ENCODE assay signal across 19 cellular contexts in the genomic region with DNA sequence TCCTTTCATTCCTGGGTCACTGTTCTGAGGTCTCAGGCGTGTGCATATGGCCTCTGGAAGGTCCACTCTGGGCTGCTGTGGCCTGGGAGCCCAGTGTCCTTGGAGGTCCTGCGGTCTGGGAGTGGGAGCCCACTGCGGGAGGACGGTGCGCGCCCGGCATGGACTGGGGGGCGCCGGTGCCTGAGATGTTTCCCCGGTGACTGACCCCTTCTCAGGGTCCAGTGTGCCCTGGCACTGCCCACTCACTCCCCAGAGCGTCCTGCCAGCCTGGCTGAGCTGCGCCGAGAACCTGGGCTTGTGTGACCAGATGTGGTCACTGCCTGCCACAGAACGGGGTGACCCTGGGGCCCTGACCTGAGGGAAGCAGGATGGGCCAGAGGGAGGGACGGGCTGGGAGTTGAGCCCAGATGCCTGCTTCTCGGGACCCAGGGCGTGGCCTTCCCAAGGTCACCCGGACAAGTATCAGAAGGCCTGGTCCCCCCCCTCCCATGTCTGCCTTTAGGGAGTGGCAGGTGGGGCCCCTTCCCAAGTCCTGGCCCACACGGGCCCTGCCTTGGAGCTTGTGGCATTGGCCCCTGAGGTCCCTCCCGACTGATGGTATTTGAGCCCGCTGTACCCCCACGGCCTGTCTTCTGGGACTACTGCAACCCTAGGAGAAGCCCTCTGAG. TPM values are rescaled to one million over a fixed set of nuclear protein-coding genes. Genes with fewer than 3 reads are reported as not detected.
DNase-seq lines count a peak whose midpoint lies in the region; ATAC-seq, FAIRE-seq and TF ChIP-seq lines count a peak whose summit lies in the region.
"Had no signal": no experiment of that assay in that cellular context is flagged by ENCODE, and none has a peak within 500 bp of the region (broad histone marks: within the 10 kb centered on the region; RNA-seq: fewer than 3 reads in every experiment).

No MANE protein-coding gene starts in this region.

- CTCF ChIA-PET in A549 (lab: Yijun Ruan, JAX) (interaction anchor here (1.4 to 2.6 kb wide), 2 partner anchors 8 to 13 kb away, joined by 10 to 21 read pairs; a partner anchor contains a TSS), GM12878 (lab: Yijun Ruan, JAX) (no interaction called here)

- H3K9me2 ChIP-seq in GM23338 (ENCODE audit: insufficient read depth): no peaks in the 10 kb centered on the region

- BruUV-seq in GM12878 (replicated peaks; lab: Mats Ljungman, UMichigan): TSS peak; percentile 43

- peaks cover 15% of the 10 kb centered on the region for H3K4me1 Mint-ChIP-seq in GM23338

- H3F3A ChIP-seq in GM23338 (replicated peaks; ENCODE audit: low read depth): peaks cover 17% of the 10 kb centered on the region

- H3K4me3 ChIP-seq in A549 (no peak overlapping the region), GM23338 (peak overlapping the region; percentile 66), GM12878 (no peak overlapping the region), mucosa of descending colon (no peak overlapping the region)

- H3K27me3 ChIP-seq in GM23338 (ENCODE audit: insufficient read depth): no peaks in the 10 kb centered on the region
- no peaks in the 10 kb centered on the region for H3K27me3 ChIP-seq in GM12878 (replicated peaks in 1 of 2; ENCODE audit: control insufficient read depth in 2 of 2, insufficient read depth in 2 of 2, low read length in 1 of 2)
- H3K27me3 ChIP-seq: brain microvascular endothelial cell had no signal

- in situ Hi-C loops in GM12878 (cut with MboI): no loop called here

- H3K9me3 ChIP-seq in A549 (no peaks in the 10 kb centered on the region), GM12878 (replicated peaks; ENCODE audit: control insufficient read depth, insufficient read depth, low read length) (no peaks in the 10 kb centered on the region), mucosa of descending colon (no peaks in the 10 kb centered on the region)

- peaks cover 8% of the 10 kb centered on the region for H3K27me3 Mint-ChIP-seq in GM23338 (ENCODE audit: insufficient read depth, low read depth, poor library complexity)

- H3K4me2 ChIP-seq in A549: peak overlapping the region; percentile 98
- H3K4me2 ChIP-seq in GM23338: peak overlapping the region; percentile 86
- no peak overlapping the region for H3K4me2 ChIP-seq in GM12878 (ENCODE audit: control insufficient read depth, insufficient read depth)

- peak overlapping the region; percentile 72; the same call in 2 of the 3 replicates for H3K4me3 Mint-ChIP-seq in GM23338
- H3K4me3 Mint-ChIP-seq: activated CD4-positive, alpha-beta T cell treated with anti-CD3 and anti-CD28 coated beads, Interleukin-2, amount 10 ng/mL, durations not matched to agents 7 days and 5 days had no signal

- no peak for DNase-seq in A549 (ENCODE audit: low read depth in 1 of 2, low spot score in 1 of 2)
- DNase-seq in GM23338 (ENCODE audit: low spot score): no peak
- DNase-seq in GM12878 (ENCODE audit: low read depth, low spot score): no peak
- peak in 2 of 3 donors; percentile 40 to 49 for DNase-seq in mucosa of descending colon
- no peak for DNase-seq in activated naive CD4-positive, alpha-beta T cell (lab: John Stamatoyannopoulos, UW)
- DNase-seq in activated naive CD4-positive, alpha-beta T cell treated with anti-CD3 and anti-CD28 coated beads, Interleukin-2, amount 50 U/mL, for 72 hours (ENCODE audit: low spot score in 2 of 2): no peak
- DNase-seq: activated CD4-positive, alpha-beta T cell treated with anti-CD3 and anti-CD28 coated beads, Interleukin-2, amount 10 ng/mL, durations not matched to agents 7 days and 5 days; DND-41; NCI-H1417 treated with DMSO at 0.1 percent for 48 hours; NCI-H2171; NCI-H526 treated with DMSO at 0.1 percent for 48 hours; occipital lobe; SHP77; T-cell had no signal

- H3K4me1 ChIP-seq in A549 (peaks cover 24% of the 10 kb centered on the region), GM23338 (ENCODE audit: insufficient read depth) (peaks cover 11% of the 10 kb centered on the region; the same call in 1 of the 2 replicates), GM12878 (ENCODE audit: control insufficient read depth, insufficient read depth, low read length) (no peaks in the 10 kb centered on the region), mucosa of descending colon (ENCODE audit: low read depth) (peaks cover 34% of the 10 kb centered on the region)

- peaks cover 20% of the 10 kb centered on the region for H3K36me3 Mint-ChIP-seq in GM23338 (ENCODE audit: low read depth)
- H3K36me3 Mint-ChIP-seq in activated naive CD4-positive, alpha-beta T cell treated with anti-CD3 and anti-CD28 coated beads, Interleukin-2, amount 50 U/mL, for 72 hours: no peaks in the 10 kb centered on the region

- H4K20me1 ChIP-seq in GM23338 (replicated peaks; ENCODE audit: insufficient read depth) (peaks cover 3% of the 10 kb centered on the region; the same call in 1 of the 2 replicates), GM12878 (ENCODE audit: control insufficient read depth, insufficient read depth) (no peaks in the 10 kb centered on the region; the same call in 1 of the 2 replicates)

- POLR2A ChIA-PET in A549 (lab: Yijun Ruan, JAX): interaction anchor here (1.2 to 1.3 kb wide), 2 partner anchors 14 to 25 kb away, joined by 3 to 6 read pairs; a partner anchor contains a TSS
- POLR2A ChIA-PET in GM12878 (lab: Charles Lee): no interaction called here

- peak overlapping the region in 1 of 2 experiments; percentile 84; a peak in 3 of 6 replicates for H3K27ac ChIP-seq in A549
- no peak overlapping the region for H3K27ac ChIP-seq in GM23338 (ENCODE audit: low read depth)
- H3K27ac ChIP-seq in GM12878 (ENCODE audit: control insufficient read depth, insufficient read depth): no peak overlapping the region
- H3K27ac ChIP-seq: brain microvascular endothelial cell had no signal

- TF ChIP-seq POLR2A in A549 (IDR thresholded peaks at IDR 0.05; ENCODE audit: low read length): no peak
- peak; percentile 21; the same call in 1 of the 2 replicates for TF ChIP-seq POLR2A in GM12878 (IDR thresholded peaks at IDR 0.05; ENCODE audit: low read depth, low read length)

- RAD21 ChIA-PET in GM12878 (lab: Charles Lee; ENCODE audit: unreplicated experiment): no interaction called here

- TF ChIP-seq RAD21 in A549 (conservative IDR thresholded peaks at IDR 0.05 in 1 of 2, IDR thresholded peaks at IDR 0.05 in 1 of 2): no peak
- no peak for TF ChIP-seq RAD21 in GM12878 (IDR thresholded peaks at IDR 0.05; ENCODE audit: insufficient read depth, low read depth, low read length)

- TF ChIP-seq CTCF in A549 (IDR thresholded peaks at IDR 0.05): no peak
- no peak for TF ChIP-seq CTCF in GM23338 (conservative IDR thresholded peaks at IDR 0.05; ENCODE audit: low read depth in 2 of 2)
- no peak for TF ChIP-seq CTCF in GM12878 (IDR thresholded peaks at IDR 0.05 in 2 of 3, conservative IDR thresholded peaks at IDR 0.05 in 1 of 3; ENCODE audit: control insufficient read depth in 2 of 3, extremely low read depth in 1 of 3, insufficient read depth in 1 of 3, low read depth in 3 of 3, low read length in 3 of 3)
- no peak for TF ChIP-seq CTCF in mucosa of descending colon (IDR thresholded peaks at IDR 0.05)

- TF ChIP-seq EP300 in A549 (IDR thresholded peaks at IDR 0.05) (no peak), GM12878 (IDR thresholded peaks at IDR 0.05; ENCODE audit: borderline replicate concordance in 1 of 2, control insufficient read depth in 1 of 2, low read depth in 2 of 2, low read length in 2 of 2) (no peak)

- ATAC-seq in A549 (no peak), GM23338 (no peak), GM12878 (no peak), mucosa of descending colon (no peak), GM19395 (IDR thresholded peaks at IDR 0.05; ENCODE audit: unreplicated experiment) (no peak)
- ATAC-seq in activated naive CD4-positive, alpha-beta T cell treated with anti-CD3 and anti-CD28 coated beads, Interleukin-2, amount 50 U/mL, for 72 hours: no peak
- ATAC-seq: sciatic nerve, T-cell had no signal

- no peak overlapping the region for H3K27ac Mint-ChIP-seq in GM23338
- no peak overlapping the region for H3K27ac Mint-ChIP-seq in activated naive CD4-positive, alpha-beta T cell treated with anti-CD3 and anti-CD28 coated beads, Interleukin-2, amount 50 U/mL, for 72 hours
- H3K27ac Mint-ChIP-seq: activated CD4-positive, alpha-beta T cell treated with anti-CD3 and anti-CD28 coated beads, Interleukin-2, amount 10 ng/mL, durations not matched to agents 7 days and 5 days; activated T-helper 2 cell treated with anti-CD3 and anti-CD28 coated beads, Interferon-gamma antibody, Interleukin-2, Interleukin-4, amounts not matched to agents 10 μg/mL and 5 μg/mL and 100 μg/mL, durations not matched to agents 14 hours and 24 hours and 36 hours; T-cell had no signal

- 77% methylated on average over 12 of the region's 22 CpGs for WGBS in A549 (ENCODE audit: missing lambda C conversion rate)
- 92% methylated on average over 22 of the region's 22 CpGs for WGBS in GM12878 (ENCODE audit: insufficient coverage, insufficient replicate concordance, low lambda C conversion rate, missing lambda C conversion rate)

- H2AFZ ChIP-seq in GM23338: no peak overlapping the region
- no peak overlapping the region for H2AFZ ChIP-seq in GM12878 (ENCODE audit: control insufficient read depth, low read depth, low read length)

- FAIRE-seq in A549 (lab: Jason Lieb, UNC): no peak
- FAIRE-seq in GM12878 (lab: Jason Lieb, UNC): no peak

- peaks cover 3% of the 10 kb centered on the region for H3K79me2 ChIP-seq in GM23338 (replicated peaks; ENCODE audit: insufficient read depth)
- H3K79me2 ChIP-seq in GM12878 (ENCODE audit: control insufficient read depth, insufficient read depth, low read length): peaks cover 2% of the 10 kb centered on the region; the same call in 1 of the 2 replicates

- peaks cover 11% of the 10 kb centered on the region; the same call in 1 of the 2 replicates for H3K36me3 ChIP-seq in GM23338 (ENCODE audit: insufficient read depth)
- peaks cover 0 to 18% of the 10 kb centered on the region in 2 experiments; a peak in 3 of 4 replicates for H3K36me3 ChIP-seq in GM12878 (ENCODE audit: control insufficient read depth in 2 of 2, insufficient read depth in 2 of 2, low read length in 1 of 2)
- peaks cover 13% of the 10 kb centered on the region for H3K36me3 ChIP-seq in mucosa of descending colon (ENCODE audit: low read depth)

- no peak overlapping the region for H3K9ac ChIP-seq in GM12878 (ENCODE audit: control insufficient read depth, insufficient read depth, low read length)

- no peaks in the 10 kb centered on the region for H3K9me3 Mint-ChIP-seq in GM23338
- H3K9me3 Mint-ChIP-seq in activated naive CD4-positive, alpha-beta T cell treated with anti-CD3 and anti-CD28 coated beads, Interleukin-2, amount 50 U/mL, for 72 hours: no peaks in the 10 kb centered on the region
- H3K9me3 Mint-ChIP-seq: activated CD4-positive, alpha-beta T cell treated with anti-CD3 and anti-CD28 coated beads, Interleukin-2, amount 10 ng/mL, durations not matched to agents 7 days and 5 days; activated T-helper 2 cell treated with anti-CD3 and anti-CD28 coated beads, Interferon-gamma antibody, Interleukin-2, Interleukin-4, amounts not matched to agents 10 μg/mL and 5 μg/mL and 100 μg/mL, durations not matched to agents 14 hours and 24 hours and 36 hours; H9; T-cell had no signal

- SMC1A ChIA-PET in GM12878 (lab: Charles Lee; ENCODE audit: uncharacterized antibody, unreplicated experiment): no interaction called here

- intact Hi-C loops in GM12878 (cut with micrococcal nuclease; ENCODE audit: unreplicated experiment): no loop called here
- intact Hi-C loops in mucosa of descending colon (cut with DNase I, micrococcal nuclease): no loop called here

RNA-seq across cellular contexts. Expression of a gene that starts 1.1 kb away (rescaled TPM):
- polyA plus RNA-seq in A549 (2011; rRNA removed) (0.56 and 0.75 TPM in 2 replicates), A549 (2017; fragmentation: RNase III; extraction: RNeasy Plus Mini Kit Qiagen cat#74134 plus additional on column Dnase treatment) (1.2 to 1.6 TPM (median 1.4 TPM) in 3 replicates), GM23338 (2016; fragmentation: Nextera tagmentation; extraction: Ambion mirVana) (8.4 and 9.2 TPM in 2 replicates), GM12878 (2011; rRNA removed) (0.27 and 0.65 TPM in 2 replicates), GM12878 (2014; fragmentation: Illumina TruSeq; extraction: Trizol) (0.04 TPM in 1 of 2 replicates, not detected in the other), GM12878 (2014; fragmentation: Nextera tagmentation; extraction: Ambion mirVana) (not detected), GM12878 (2014; rRNA removed) (0.82 and 0.88 TPM in 2 replicates), GM12878 (2016; fragmentation: Nextera tagmentation; extraction: Ambion mirVana) (not detected)
- 1.5 and 1.8 TPM in 2 replicates for polyA plus RNA-seq in A549 (2012; cell fraction: cytosol; rRNA removed)
- 19.1 and 19.7 TPM in 2 replicates for polyA plus RNA-seq in A549 (2012; cell fraction: nucleus; rRNA removed)
- 0.12 and 0.29 TPM in 2 replicates for polyA minus RNA-seq in A549 (2011; rRNA and poly(A)+ RNA removed)
- total RNA-seq in GM23338 (2014; rRNA removed; shearing (Covaris generic)): 10.1 and 11.5 TPM in 2 replicates
- total RNA-seq in GM12878 (2013; cell fraction: nucleolus; rRNA removed): 7.5 and 8.6 TPM in 2 replicates
- total RNA-seq in GM12878 (2014; rRNA removed) (0.22 and 0.28 TPM in 2 replicates), GM12878 (2014; rRNA removed; fragmentation: Illumina TruSeq; extraction: Trizol) (0.09 TPM in 1 of 2 replicates, not detected in the other), GM12878 (2021) (1.0 and 1.3 TPM in 2 replicates), mucosa of descending colon (1 to 10 TPM; 2.8 to 3.4 (median 3.0) TPM)
- polyA plus RNA-seq in GM12878 (2011; ENCODE audit: low read depth): 0.62 TPM
- polyA plus RNA-seq in GM12878 (2011; cell fraction: cytosol; rRNA removed): 0.60 and 1.5 TPM in 2 replicates
- polyA plus RNA-seq in GM12878 (2011; cell fraction: nucleus; rRNA removed): 39.2 and 45.8 TPM in 2 replicates
- 1.5 and 2.2 TPM in 2 replicates for polyA plus RNA-seq in GM12878 (2012)
- polyA minus RNA-seq in GM12878 (2011; rRNA and poly(A)+ RNA removed): 0.15 TPM in 1 of 2 replicates, not detected in the other
- not detected in 2 replicates for polyA minus RNA-seq in GM12878 (2011; cell fraction: cytosol; rRNA and poly(A)+ RNA removed)
- 3.9 and 4.1 TPM in 2 replicates for polyA minus RNA-seq in GM12878 (2011; cell fraction: nucleus; rRNA and poly(A)+ RNA removed)
- total RNA-seq in activated naive CD4-positive, alpha-beta T cell treated with anti-CD3 and anti-CD28 coated beads, Interleukin-2, amount 50 U/mL, for 72 hours: 1 to 10 TPM; 1.3 to 4.6 TPM

RNA-seq across cellular contexts. Expression of a gene that starts 5.9 kb away (rescaled TPM):
- polyA plus RNA-seq in A549 (2011; rRNA removed) (53.2 and 60.6 TPM in 2 replicates), A549 (2017; fragmentation: RNase III; extraction: RNeasy Plus Mini Kit Qiagen cat#74134 plus additional on column Dnase treatment) (90.0 to 93.5 TPM (median 90.4 TPM) in 3 replicates), GM23338 (2016; fragmentation: Nextera tagmentation; extraction: Ambion mirVana) (91.7 and 107 TPM in 2 replicates), GM12878 (2011; rRNA removed) (25.6 and 47.6 TPM in 2 replicates), GM12878 (2014; fragmentation: Illumina TruSeq; extraction: Trizol) (16.1 and 49.7 TPM in 2 replicates), GM12878 (2014; fragmentation: Nextera tagmentation; extraction: Ambion mirVana) (10 to 100 TPM in 1 of 2 experiments, 1 to 10 TPM in 1; 4.2 to 26.6 TPM), GM12878 (2014; rRNA removed) (71.3 and 80.9 TPM in 2 replicates), GM12878 (2016; fragmentation: Nextera tagmentation; extraction: Ambion mirVana) (100 to 1,000 TPM; 120 to 136 TPM)
- polyA plus RNA-seq in A549 (2012; cell fraction: cytosol; rRNA removed): 134 and 143 TPM in 2 replicates
- polyA plus RNA-seq in A549 (2012; cell fraction: nucleus; rRNA removed): 123 and 167 TPM in 2 replicates
- polyA minus RNA-seq in A549 (2011; rRNA and poly(A)+ RNA removed): 18.1 and 28.3 TPM in 2 replicates
- total RNA-seq in GM23338 (2014; rRNA removed; shearing (Covaris generic)): 108 and 123 TPM in 2 replicates
- 15.6 and 16.6 TPM in 2 replicates for total RNA-seq in GM12878 (2013; cell fraction: nucleolus; rRNA removed)
- total RNA-seq in GM12878 (2014; rRNA removed) (87.5 and 104 TPM in 2 replicates), GM12878 (2014; rRNA removed; fragmentation: Illumina TruSeq; extraction: Trizol) (63.0 and 65.8 TPM in 2 replicates), GM12878 (2021) (82.6 and 92.2 TPM in 2 replicates), mucosa of descending colon (100 to 1,000 TPM in 2 of 3 donors, 10 to 100 TPM in 1; 77.8 to 119 (median 108) TPM)
- polyA plus RNA-seq in GM12878 (2011; ENCODE audit: low read depth): 22.5 TPM
- 49.7 and 69.9 TPM in 2 replicates for polyA plus RNA-seq in GM12878 (2011; cell fraction: cytosol; rRNA removed)
- 81.0 and 81.5 TPM in 2 replicates for polyA plus RNA-seq in GM12878 (2011; cell fraction: nucleus; rRNA removed)
- 38.6 and 46.4 TPM in 2 replicates for polyA plus RNA-seq in GM12878 (2012)
- polyA minus RNA-seq in GM12878 (2011; rRNA and poly(A)+ RNA removed): 16.1 and 27.4 TPM in 2 replicates
- 14.2 and 17.0 TPM in 2 replicates for polyA minus RNA-seq in GM12878 (2011; cell fraction: cytosol; rRNA and poly(A)+ RNA removed)
- 21.4 and 26.1 TPM in 2 replicates for polyA minus RNA-seq in GM12878 (2011; cell fraction: nucleus; rRNA and poly(A)+ RNA removed)
- total RNA-seq in activated naive CD4-positive, alpha-beta T cell treated with anti-CD3 and anti-CD28 coated beads, Interleukin-2, amount 50 U/mL, for 72 hours: 10 to 100 TPM; 61.2 to 69.9 TPM

RNA-seq across cellular contexts. Expression of a gene that starts 6.4 kb away (rescaled TPM):
- polyA plus RNA-seq in A549 (2011; rRNA removed) (33.9 and 38.0 TPM in 2 replicates), A549 (2017; fragmentation: RNase III; extraction: RNeasy Plus Mini Kit Qiagen cat#74134 plus additional on column Dnase treatment) (74.0 to 83.5 TPM (median 83.1 TPM) in 3 replicates), GM23338 (2016; fragmentation: Nextera tagmentation; extraction: Ambion mirVana) (159 and 163 TPM in 2 replicates), GM12878 (2011; rRNA removed) (31.1 and 61.9 TPM in 2 replicates), GM12878 (2014; fragmentation: Illumina TruSeq; extraction: Trizol) (9.4 and 44.3 TPM in 2 replicates), GM12878 (2014; fragmentation: Nextera tagmentation; extraction: Ambion mirVana) (1 to 10 TPM; 3.7 to 5.6 TPM), GM12878 (2014; rRNA removed) (174 and 190 TPM in 2 replicates), GM12878 (2016; fragmentation: Nextera tagmentation; extraction: Ambion mirVana) (100 to 1,000 TPM; 124 to 141 TPM)
- polyA plus RNA-seq in A549 (2012; cell fraction: cytosol; rRNA removed): 125 and 162 TPM in 2 replicates
- 953 and 1,278 TPM in 2 replicates for polyA plus RNA-seq in A549 (2012; cell fraction: nucleus; rRNA removed)
- polyA minus RNA-seq in A549 (2011; rRNA and poly(A)+ RNA removed): 26.4 and 38.1 TPM in 2 replicates
- total RNA-seq in GM23338 (2014; rRNA removed; shearing (Covaris generic)): 93.8 and 129 TPM in 2 replicates
- 119 and 139 TPM in 2 replicates for total RNA-seq in GM12878 (2013; cell fraction: nucleolus; rRNA removed)
- total RNA-seq in GM12878 (2014; rRNA removed) (57.3 and 77.8 TPM in 2 replicates), GM12878 (2014; rRNA removed; fragmentation: Illumina TruSeq; extraction: Trizol) (20.6 and 23.5 TPM in 2 replicates), GM12878 (2021) (149 and 167 TPM in 2 replicates), mucosa of descending colon (100 to 1,000 TPM; 124 to 138 (median 127) TPM)
- 39.2 TPM for polyA plus RNA-seq in GM12878 (2011; ENCODE audit: low read depth)
- 64.6 and 110 TPM in 2 replicates for polyA plus RNA-seq in GM12878 (2011; cell fraction: cytosol; rRNA removed)
- polyA plus RNA-seq in GM12878 (2011; cell fraction: nucleus; rRNA removed): 755 and 892 TPM in 2 replicates
- 84.4 and 122 TPM in 2 replicates for polyA plus RNA-seq in GM12878 (2012)
- polyA minus RNA-seq in GM12878 (2011; rRNA and poly(A)+ RNA removed): 17.0 and 34.0 TPM in 2 replicates
- 28.9 and 35.5 TPM in 2 replicates for polyA minus RNA-seq in GM12878 (2011; cell fraction: cytosol; rRNA and poly(A)+ RNA removed)
- 107 and 163 TPM in 2 replicates for polyA minus RNA-seq in GM12878 (2011; cell fraction: nucleus; rRNA and poly(A)+ RNA removed)
- total RNA-seq in activated naive CD4-positive, alpha-beta T cell treated with anti-CD3 and anti-CD28 coated beads, Interleukin-2, amount 50 U/mL, for 72 hours: 100 to 1,000 TPM; 112 to 118 TPM

RNA-seq across cellular contexts. Expression of a gene that starts 9.8 kb away (rescaled TPM):
- polyA plus RNA-seq in A549 (2011; rRNA removed) (37.5 and 43.8 TPM in 2 replicates), A549 (2017; fragmentation: RNase III; extraction: RNeasy Plus Mini Kit Qiagen cat#74134 plus additional on column Dnase treatment) (72.6 to 77.0 TPM (median 73.7 TPM) in 3 replicates), GM23338 (2016; fragmentation: Nextera tagmentation; extraction: Ambion mirVana) (43.1 and 48.5 TPM in 2 replicates), GM12878 (2011; rRNA removed) (8.0 and 23.5 TPM in 2 replicates), GM12878 (2014; fragmentation: Illumina TruSeq; extraction: Trizol) (8.0 and 23.9 TPM in 2 replicates), GM12878 (2014; fragmentation: Nextera tagmentation; extraction: Ambion mirVana) (1 to 10 TPM in 1 of 2 experiments, under 1 TPM in 1; 1.00 to 3.4 TPM), GM12878 (2014; rRNA removed) (46.5 and 47.2 TPM in 2 replicates), GM12878 (2016; fragmentation: Nextera tagmentation; extraction: Ambion mirVana) (10 to 100 TPM; 39.1 to 50.4 TPM)
- polyA plus RNA-seq in A549 (2012; cell fraction: cytosol; rRNA removed): 109 and 141 TPM in 2 replicates
- polyA plus RNA-seq in A549 (2012; cell fraction: nucleus; rRNA removed): 182 and 269 TPM in 2 replicates
- polyA minus RNA-seq in A549 (2011; rRNA and poly(A)+ RNA removed): 33.6 and 39.1 TPM in 2 replicates
- 79.3 and 82.5 TPM in 2 replicates for total RNA-seq in GM23338 (2014; rRNA removed; shearing (Covaris generic))
- 34.5 and 44.5 TPM in 2 replicates for total RNA-seq in GM12878 (2013; cell fraction: nucleolus; rRNA removed)
- total RNA-seq in GM12878 (2014; rRNA removed) (30.5 and 37.6 TPM in 2 replicates), GM12878 (2014; rRNA removed; fragmentation: Illumina TruSeq; extraction: Trizol) (15.6 and 18.5 TPM in 2 replicates), GM12878 (2021) (38.2 and 39.1 TPM in 2 replicates), mucosa of descending colon (10 to 100 TPM; 39.5 to 60.5 (median 46.9) TPM)
- polyA plus RNA-seq in GM12878 (2011; ENCODE audit: low read depth): 8.0 TPM
- 42.2 and 55.5 TPM in 2 replicates for polyA plus RNA-seq in GM12878 (2011; cell fraction: cytosol; rRNA removed)
- 114 and 133 TPM in 2 replicates for polyA plus RNA-seq in GM12878 (2011; cell fraction: nucleus; rRNA removed)
- polyA plus RNA-seq in GM12878 (2012): 18.7 and 24.7 TPM in 2 replicates
- polyA minus RNA-seq in GM12878 (2011; rRNA and poly(A)+ RNA removed): 10.8 and 12.3 TPM in 2 replicates
- 11.1 and 13.1 TPM in 2 replicates for polyA minus RNA-seq in GM12878 (2011; cell fraction: cytosol; rRNA and poly(A)+ RNA removed)
- polyA minus RNA-seq in GM12878 (2011; cell fraction: nucleus; rRNA and poly(A)+ RNA removed): 25.0 and 41.8 TPM in 2 replicates
- total RNA-seq in activated naive CD4-positive, alpha-beta T cell treated with anti-CD3 and anti-CD28 coated beads, Interleukin-2, amount 50 U/mL, for 72 hours: 10 to 100 TPM; 11.0 to 24.7 TPM

RNA-seq across cellular contexts. Expression of a gene that starts 15.8 kb away (rescaled TPM):
- polyA plus RNA-seq in A549 (2011; rRNA removed) (2.7 and 3.0 TPM in 2 replicates), A549 (2017; fragmentation: RNase III; extraction: RNeasy Plus Mini Kit Qiagen cat#74134 plus additional on column Dnase treatment) (5.6 to 7.6 TPM (median 6.6 TPM) in 3 replicates), GM23338 (2016; fragmentation: Nextera tagmentation; extraction: Ambion mirVana) (7.2 and 8.0 TPM in 2 replicates), GM12878 (2011; rRNA removed) (1.2 and 3.4 TPM in 2 replicates), GM12878 (2014; fragmentation: Illumina TruSeq; extraction: Trizol) (0.82 and 2.6 TPM in 2 replicates), GM12878 (2014; fragmentation: Nextera tagmentation; extraction: Ambion mirVana) (under 1 TPM; 0.06 to 0.22 TPM), GM12878 (2014; rRNA removed) (9.4 and 12.9 TPM in 2 replicates), GM12878 (2016; fragmentation: Nextera tagmentation; extraction: Ambion mirVana) (10 to 100 TPM; 18.8 to 20.4 TPM)
- polyA plus RNA-seq in A549 (2012; cell fraction: cytosol; rRNA removed): 7.4 and 8.0 TPM in 2 replicates
- 35.9 and 47.7 TPM in 2 replicates for polyA plus RNA-seq in A549 (2012; cell fraction: nucleus; rRNA removed)
- 2.8 and 5.1 TPM in 2 replicates for polyA minus RNA-seq in A549 (2011; rRNA and poly(A)+ RNA removed)
- 11.5 and 15.8 TPM in 2 replicates for total RNA-seq in GM23338 (2014; rRNA removed; shearing (Covaris generic))
- 31.3 and 34.6 TPM in 2 replicates for total RNA-seq in GM12878 (2013; cell fraction: nucleolus; rRNA removed)
- total RNA-seq in GM12878 (2014; rRNA removed) (3.8 and 4.1 TPM in 2 replicates), GM12878 (2014; rRNA removed; fragmentation: Illumina TruSeq; extraction: Trizol) (2.2 TPM in 2 replicates), GM12878 (2021) (16.5 and 19.7 TPM in 2 replicates), mucosa of descending colon (10 to 100 TPM in 2 of 3 donors, 1 to 10 TPM in 1; 9.2 to 13.4 (median 10.5) TPM)
- 3.7 TPM for polyA plus RNA-seq in GM12878 (2011; ENCODE audit: low read depth)
- 6.3 and 9.4 TPM in 2 replicates for polyA plus RNA-seq in GM12878 (2011; cell fraction: cytosol; rRNA removed)
- polyA plus RNA-seq in GM12878 (2011; cell fraction: nucleus; rRNA removed): 55.1 and 67.4 TPM in 2 replicates
- polyA plus RNA-seq in GM12878 (2012): 11.6 and 13.8 TPM in 2 replicates
- polyA minus RNA-seq in GM12878 (2011; rRNA and poly(A)+ RNA removed): 5.0 and 11.4 TPM in 2 replicates
- 5.5 and 7.2 TPM in 2 replicates for polyA minus RNA-seq in GM12878 (2011; cell fraction: cytosol; rRNA and poly(A)+ RNA removed)
- polyA minus RNA-seq in GM12878 (2011; cell fraction: nucleus; rRNA and poly(A)+ RNA removed): 11.7 and 18.8 TPM in 2 replicates
- 10 to 100 TPM; 16.0 to 19.1 TPM for total RNA-seq in activated naive CD4-positive, alpha-beta T cell treated with anti-CD3 and anti-CD28 coated beads, Interleukin-2, amount 50 U/mL, for 72 hours

Comparison
In these comparisons a context has a peak if more than half of its experiments do, and no peak if none do; other contexts are left out.
1. DNase-seq: peak in mucosa of descending colon (2 of 3); none in A549 (0 of 2), GM23338 (single experiment), GM12878 (single experiment), activated naive CD4-positive, alpha-beta T cell (0 of 4) and activated naive CD4-positive, alpha-beta T cell treated with anti-CD3 and anti-CD28 coated beads, Interleukin-2, amount 50 U/mL, for 72 hours (0 of 2).